31 cellular contexts compared by ENCODE assay signal in genomic region chr12:30740274-30740673, GRCh38. TPM values are rescaled to one million over a fixed set of nuclear protein-coding genes. Genes with fewer than 3 reads are reported as not detected.
DNase-seq lines count a peak whose midpoint lies in the region; ATAC-seq, FAIRE-seq and TF ChIP-seq lines count a peak whose summit lies in the region.
"Had no signal": no experiment of that assay in that cellular context is flagged by ENCODE, and none has a peak within 500 bp of the region (broad histone marks: within the 10 kb centered on the region; RNA-seq: fewer than 3 reads in every experiment).

No MANE protein-coding gene starts in this region.

- TF ChIP-seq CTCF in left lung (IDR thresholded peaks at IDR 0.05): no peak
- no peak for TF ChIP-seq CTCF in pancreas (IDR thresholded peaks at IDR 0.05)
- TF ChIP-seq CTCF in coronary artery (IDR thresholded peaks at IDR 0.05): no peak

- H3K9me3 ChIP-seq in left lung: no peaks in the 10 kb centered on the region
- no peaks in the 10 kb centered on the region for H3K9me3 ChIP-seq in pancreas
- H3K9me3 ChIP-seq: A549, BE2C, BLaER1, Caco-2 had no signal

- intact Hi-C loops in left lung (cut with DNase I): no loop called here
- intact Hi-C loops in pancreas (cut with DNase I): no loop called here

- peak; percentile 74 for ATAC-seq in left lung
- no peak for ATAC-seq in pancreas
- ATAC-seq: A549; CD8-positive, alpha-beta T cell had no signal

- no peaks in the 10 kb centered on the region for H3K27me3 ChIP-seq in left lung
- H3K27me3 ChIP-seq in pancreas: no peaks in the 10 kb centered on the region
- H3K27me3 ChIP-seq: BE2C; BLaER1; BLaER1 treated with 17β-estradiol and CSF1 and Interleukin-3, amounts not matched to agents 10 nM and 100 nM had no signal

- H3K4me1 ChIP-seq in left lung: no peaks in the 10 kb centered on the region
- H3K4me1 ChIP-seq in pancreas: no peaks in the 10 kb centered on the region
- H3K4me1 ChIP-seq: BE2C; BLaER1; BLaER1 treated with 17β-estradiol and CSF1 and Interleukin-3, amounts not matched to agents 10 nM and 100 nM; Caco-2 had no signal

- H3K27ac ChIP-seq in left lung (peak overlapping the region in 1 of 2 donors; percentile 5), pancreas (no peak overlapping the region), coronary artery (no peak overlapping the region)
- H3K27ac ChIP-seq: 22Rv1; A549; BLaER1; BLaER1 treated with 17β-estradiol and CSF1 and Interleukin-3, amounts not matched to agents 10 nM and 100 nM; C4-2B had no signal

- FAIRE-seq in pancreas (lab: Jason Lieb, UNC): peak; percentile 59
- FAIRE-seq: A204.1, A549, D721Med had no signal

- H3K4me3 ChIP-seq in left lung: no peak overlapping the region
- no peak overlapping the region for H3K4me3 ChIP-seq in pancreas
- H3K4me3 ChIP-seq in coronary artery: no peak overlapping the region
- H3K4me3 ChIP-seq: A549; BLaER1; BLaER1 treated with 17β-estradiol and CSF1 and Interleukin-3, amounts not matched to agents 10 nM and 100 nM had no signal

- H3K36me3 ChIP-seq in left lung (no peaks in the 10 kb centered on the region), pancreas (no peaks in the 10 kb centered on the region)
- H3K36me3 ChIP-seq: BE2C had no signal

- no peak for DNase-seq in left lung
- no peak for DNase-seq in pancreas
- no peak for DNase-seq in coronary artery (ENCODE audit: low spot score)
- DNase-seq in NK-92 (lab: John Stamatoyannopoulos, UW; ENCODE audit: unreplicated experiment): no peak
- DNase-seq: 8988T; ACHN; AML-193; BE2C; C1 segment of cervical spinal cord; Caco-2; Calu3; CD4-positive, alpha-beta memory T cell; CD4-positive, alpha-beta T cell; CD4-positive, CD25-positive, alpha-beta regulatory T cell; CD8-positive, alpha-beta memory T cell; CD8-positive, alpha-beta T cell; COR-L47; DMS 273 treated with DMSO at 0.1 percent for 48 hours; DMS153; DMS53; DMS79; DMS79 treated with DMSO at 0.1 percent for 48 hours; DND-41; EL had no signal

RNA-seq across cellular contexts. Expression of gene CAPRIN2, which starts 14.5 kb away (rescaled TPM):
- total RNA-seq in left lung (10 to 100 TPM; 16.4 to 20.1 TPM), pancreas (10 to 100 TPM in 2 of 6 donors, 1 to 10 TPM in 4; 5.7 to 20.8 (median 9.1) TPM)
- polyA plus RNA-seq in pancreas: 10 to 100 TPM; 20.3 to 25.6 TPM

RNA-seq across cellular contexts. Expression of gene IPO8, which starts 44.6 kb away (rescaled TPM):
- total RNA-seq in left lung (10 to 100 TPM; 48.4 to 49.0 TPM), pancreas (10 to 100 TPM; 20.8 to 41.4 (median 27.3) TPM)
- 10 to 100 TPM in 1 of 2 donors, 1 to 10 TPM in 1; 6.1 to 11.0 TPM for polyA plus RNA-seq in pancreas
